Comparison of ENCODE assay signal across 8 cellular contexts in the genomic region with DNA sequence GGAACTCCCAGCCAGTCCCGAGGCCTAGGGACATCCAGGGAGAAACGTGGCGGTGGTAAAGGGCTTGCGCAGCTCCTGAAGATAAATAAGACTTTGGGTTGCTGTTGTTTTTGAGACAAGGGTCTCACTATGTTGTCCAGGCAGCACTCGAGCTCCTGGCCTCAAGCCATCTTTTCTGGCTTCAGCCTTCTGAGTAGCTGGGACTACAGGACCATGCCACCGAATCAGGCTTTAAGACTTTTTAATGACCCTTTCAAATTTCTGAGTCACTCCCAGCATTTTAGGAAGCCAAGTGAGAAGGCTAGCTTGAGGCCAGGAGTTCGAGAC. TPM values are rescaled to one million over a fixed set of nuclear protein-coding genes. Genes with fewer than 3 reads are reported as not detected.
DNase-seq lines count a peak whose midpoint lies in the region; ATAC-seq and TF ChIP-seq lines count a peak whose summit lies in the region.

No MANE protein-coding gene starts in this region.

- peak overlapping the region; percentile 84 for H3K4me3 ChIP-seq in suprapubic skin

- TF ChIP-seq CTCF in suprapubic skin (IDR thresholded peaks at IDR 0.05): no peak

- H3K27me3 ChIP-seq in suprapubic skin: no peaks in the 10 kb centered on the region

- POLR2A ChIA-PET in activated naive CD8-positive, alpha-beta T cell treated with anti-CD3 and anti-CD28 coated beads, Interleukin-2, amount 10 ng/mL, durations not matched to agents 7 days and 5 days (lab: Charles Lee): interaction anchor here (0.6 to 2.4 kb wide), 9 partner anchors 11 to 70 kb away, joined by 3 to 20 read pairs (median 3); partner anchors contain the start of gene CLTA

- peaks cover 20% of the 10 kb centered on the region for H3K4me1 ChIP-seq in suprapubic skin

- no peak for ATAC-seq in activated naive CD8-positive, alpha-beta T cell treated with anti-CD3 and anti-CD28 coated beads, Interleukin-2, amount 10 ng/mL, durations not matched to agents 7 days and 5 days (ENCODE audit: low read depth)
- ATAC-seq in HG03196 (IDR thresholded peaks at IDR 0.05; ENCODE audit: unreplicated experiment): no peak

- peak overlapping the region; percentile 97 for H3K27ac Mint-ChIP-seq in T-helper 1 cell treated with Interleukin-12 subunit alpha and Interleukin-12 subunit beta and Interleukin-4 antibody, amounts not matched to agents 30 μg/mL and 1 μg/mL, for 36 hours
- H3K27ac Mint-ChIP-seq in activated naive CD8-positive, alpha-beta T cell treated with anti-CD3 and anti-CD28 coated beads, Interleukin-2, amount 10 ng/mL, durations not matched to agents 7 days and 5 days: peak overlapping the region; percentile 94

- WGBS in suprapubic skin: 32% methylated on average over 7 of the region's 7 CpGs

- no peaks in the 10 kb centered on the region for H3K9me3 Mint-ChIP-seq in T-helper 1 cell treated with Interleukin-12 subunit alpha and Interleukin-12 subunit beta and Interleukin-4 antibody, amounts not matched to agents 30 μg/mL and 1 μg/mL, for 36 hours
- no peaks in the 10 kb centered on the region for H3K9me3 Mint-ChIP-seq in activated naive CD8-positive, alpha-beta T cell treated with anti-CD3 and anti-CD28 coated beads, Interleukin-2, amount 10 ng/mL, durations not matched to agents 7 days and 5 days

- H3K36me3 Mint-ChIP-seq in T-helper 1 cell treated with Interleukin-12 subunit alpha and Interleukin-12 subunit beta and Interleukin-4 antibody, amounts not matched to agents 30 μg/mL and 1 μg/mL, for 36 hours (ENCODE audit: low read depth): no peaks in the 10 kb centered on the region
- no peaks in the 10 kb centered on the region for H3K36me3 Mint-ChIP-seq in activated naive CD8-positive, alpha-beta T cell treated with anti-CD3 and anti-CD28 coated beads, Interleukin-2, amount 10 ng/mL, durations not matched to agents 7 days and 5 days

- no peaks in the 10 kb centered on the region for H3K36me3 ChIP-seq in suprapubic skin

- DNase-seq in T-helper 1 cell (no peak), kidney tubule cell (ENCODE audit: low spot score) (peak; percentile 14), suprapubic skin (ENCODE audit: low spot score in 2 of 2) (no peak), NCI-H2081 treated with DMSO at 0.1 percent for 48 hours (lab: John Stamatoyannopoulos, UW) (no peak)
- DNase-seq in activated naive CD8-positive, alpha-beta T cell treated with anti-CD3 and anti-CD28 coated beads, Interleukin-2, amount 10 ng/mL, durations not matched to agents 7 days and 5 days: no peak
- no peak for DNase-seq in effector CD8-positive, alpha-beta T cell (lab: John Stamatoyannopoulos, UW)

- peaks cover 3% of the 10 kb centered on the region for H3K4me1 Mint-ChIP-seq in T-helper 1 cell treated with Interleukin-12 subunit alpha and Interleukin-12 subunit beta and Interleukin-4 antibody, amounts not matched to agents 30 μg/mL and 1 μg/mL, for 36 hours (ENCODE audit: low read depth)
- H3K4me1 Mint-ChIP-seq in activated naive CD8-positive, alpha-beta T cell treated with anti-CD3 and anti-CD28 coated beads, Interleukin-2, amount 10 ng/mL, durations not matched to agents 7 days and 5 days: peaks cover 8% of the 10 kb centered on the region

- peak overlapping the region; percentile 98 for H3K27ac ChIP-seq in suprapubic skin

- no peaks in the 10 kb centered on the region for H3K27me3 Mint-ChIP-seq in T-helper 1 cell treated with Interleukin-12 subunit alpha and Interleukin-12 subunit beta and Interleukin-4 antibody, amounts not matched to agents 30 μg/mL and 1 μg/mL, for 36 hours (ENCODE audit: low read depth)
- no peaks in the 10 kb centered on the region for H3K27me3 Mint-ChIP-seq in activated naive CD8-positive, alpha-beta T cell treated with anti-CD3 and anti-CD28 coated beads, Interleukin-2, amount 10 ng/mL, durations not matched to agents 7 days and 5 days

- TF ChIP-seq POLR2A in suprapubic skin (IDR thresholded peaks at IDR 0.05): no peak

- no peaks in the 10 kb centered on the region for H3K9me3 ChIP-seq in suprapubic skin

- TF ChIP-seq EP300 in suprapubic skin (IDR thresholded peaks at IDR 0.05): no peak

- peak overlapping the region; percentile 97 for H3K4me3 Mint-ChIP-seq in T-helper 1 cell treated with Interleukin-12 subunit alpha and Interleukin-12 subunit beta and Interleukin-4 antibody, amounts not matched to agents 30 μg/mL and 1 μg/mL, for 36 hours
- peak overlapping the region; percentile 97 for H3K4me3 Mint-ChIP-seq in activated naive CD8-positive, alpha-beta T cell treated with anti-CD3 and anti-CD28 coated beads, Interleukin-2, amount 10 ng/mL, durations not matched to agents 7 days and 5 days

RNA-seq across cellular contexts. Expression of gene GNE, which starts 0.7 kb away (rescaled TPM):
- 10 to 100 TPM; 16.3 to 17.1 TPM for total RNA-seq in activated naive CD8-positive, alpha-beta T cell treated with anti-CD3 and anti-CD28 coated beads, Interleukin-2, amount 10 ng/mL, durations not matched to agents 7 days and 5 days
- total RNA-seq in suprapubic skin: 10 to 100 TPM in 3 of 4 donors, 1 to 10 TPM in 1; 9.6 to 20.0 (median 14.9) TPM
